In genomic region chr9:97983524-97984187, GRCh38 we compare ENCODE assay signal across 8 cellular contexts. TPM values are rescaled to one million over a fixed set of nuclear protein-coding genes. Genes with fewer than 3 reads are reported as not detected.
DNase-seq lines count a peak whose midpoint lies in the region; ATAC-seq and TF ChIP-seq lines count a peak whose summit lies in the region.

No MANE protein-coding gene starts in this region.

- H3K36me3 ChIP-seq in WERI-Rb-1 = peaks cover 17% of the 10 kb centered on the region

- peaks cover 3% of the 10 kb centered on the region; the same call in 1 of the 2 replicates for H3K9me3 ChIP-seq in AG04450 (ENCODE audit: control insufficient read depth, insufficient read depth, low read length)
- peaks cover 5% of the 10 kb centered on the region for H3K9me3 ChIP-seq in WERI-Rb-1 (ENCODE audit: severe bottlenecking)

- CTCF ChIA-PET in AG04450 (lab: Charles Lee) = interaction anchor here (0.7 to 6.8 kb wide), 4 partner anchors 14 to 208 kb away, joined by 3 to 40 read pairs (median 9); partner anchors contain the start of gene TRMO

- DNase-seq in AG04450 (ENCODE audit: low read depth, low spot score) = no peak
- DNase-seq in HT1080 (ENCODE audit: low read depth) = peak; percentile 17
- DNase-seq in WERI-Rb-1 = peak; percentile 68
- peak; percentile 66 for DNase-seq in central memory CD4-positive, alpha-beta T cell
- peak; percentile 23 to 49 for DNase-seq in stimulated activated CD4-positive, alpha-beta T cell treated with anti-CD3 and anti-CD28 coated beads, Interleukin-1b, Interleukin-23, amount 100 ng/mL, for 1 hour (ENCODE audit: low read depth in 2 of 2)
- DNase-seq in SHP77 treated with DMSO at 0.1 percent for 48 hours (lab: John Stamatoyannopoulos, UW) = no peak

- TF ChIP-seq CTCF in AG04450 (IDR thresholded peaks at IDR 0.05; ENCODE audit: low read depth, low read length) = no peak
- no peak for TF ChIP-seq CTCF in WERI-Rb-1 (IDR thresholded peaks at IDR 0.05; ENCODE audit: low read depth, low read length)

- POLR2A ChIA-PET in AG04450 (lab: Yijun Ruan, JAX) = interaction anchor here (0.5 to 2.3 kb wide), 6 partner anchors 20 to 74 kb away, joined by 3 to 12 read pairs (median 4); partner anchors contain the start of genes NANS and TRMO

- ATAC-seq in GM19035 (IDR thresholded peaks at IDR 0.05; ENCODE audit: unreplicated experiment) = peak; percentile 15

- H3K27me3 ChIP-seq in AG04450 (ENCODE audit: control insufficient read depth, insufficient read depth, low read length) (no peaks in the 10 kb centered on the region), WERI-Rb-1 (ENCODE audit: insufficient read depth, low read depth, severe bottlenecking) (no peaks in the 10 kb centered on the region), layer of hippocampus (ENCODE audit: control insufficient read depth, insufficient read depth, low read length) (no peaks in the 10 kb centered on the region)

- H3K4me3 ChIP-seq in AG04450 (ENCODE audit: low read depth, low read length) = peak overlapping the region; percentile 78
- peak overlapping the region; percentile 88 for H3K4me3 ChIP-seq in WERI-Rb-1 (ENCODE audit: low read depth, low read length)

- H3K27ac ChIP-seq in AG04450 (ENCODE audit: low read depth, low read length) (peak overlapping the region; percentile 70), WERI-Rb-1 (peak overlapping the region; percentile 100), layer of hippocampus (ENCODE audit: low read depth, low read length) (peak overlapping the region; percentile 94)

RNA-seq across cellular contexts. Expression of gene ANP32B, which starts 0.5 kb away (rescaled TPM):
- polyA plus RNA-seq in AG04450 (2011; rRNA removed) = 53.3 and 59.0 TPM in 2 replicates
- 19.4 and 30.6 TPM in 2 replicates for polyA minus RNA-seq in AG04450 (2011; rRNA and poly(A)+ RNA removed)
- total RNA-seq in HT1080 (2014; rRNA removed; shearing (Covaris generic)) = 16.8 and 53.1 TPM in 2 replicates
- 258 and 297 TPM in 2 replicates for polyA plus RNA-seq in HT1080 (2015; cell fraction: cytosol; rRNA removed)
- polyA plus RNA-seq in HT1080 (2015; cell fraction: nucleus; rRNA removed) = 96.3 and 102 TPM in 2 replicates

RNA-seq across cellular contexts. Expression of gene HEMGN, which starts 45.7 kb away (rescaled TPM):
- not detected in 2 replicates for polyA plus RNA-seq in AG04450 (2011; rRNA removed)
- polyA minus RNA-seq in AG04450 (2011; rRNA and poly(A)+ RNA removed) = not detected in 2 replicates
- total RNA-seq in HT1080 (2014; rRNA removed; shearing (Covaris generic)) = not detected in 2 replicates
- not detected in 2 replicates for polyA plus RNA-seq in HT1080 (2015; cell fraction: cytosol; rRNA removed)
- polyA plus RNA-seq in HT1080 (2015; cell fraction: nucleus; rRNA removed) = not detected in 2 replicates

Comparison
In these comparisons a context has a peak if more than half of its experiments do, and no peak if none do; other contexts are left out.
1. DNase-seq: peak in HT1080 (single experiment), WERI-Rb-1 (single experiment), central memory CD4-positive, alpha-beta T cell (single experiment) and stimulated activated CD4-positive, alpha-beta T cell treated with anti-CD3 and anti-CD28 coated beads, Interleukin-1b, Interleukin-23, amount 100 ng/mL, for 1 hour (2 of 2); none in AG04450 (single experiment) and SHP77 treated with DMSO at 0.1 percent for 48 hours (single experiment).
2. Peak in every context shown above with its lines, with median percentiles within 50 percentile points of each other: H3K27ac ChIP-seq.